In the genomic region with DNA sequence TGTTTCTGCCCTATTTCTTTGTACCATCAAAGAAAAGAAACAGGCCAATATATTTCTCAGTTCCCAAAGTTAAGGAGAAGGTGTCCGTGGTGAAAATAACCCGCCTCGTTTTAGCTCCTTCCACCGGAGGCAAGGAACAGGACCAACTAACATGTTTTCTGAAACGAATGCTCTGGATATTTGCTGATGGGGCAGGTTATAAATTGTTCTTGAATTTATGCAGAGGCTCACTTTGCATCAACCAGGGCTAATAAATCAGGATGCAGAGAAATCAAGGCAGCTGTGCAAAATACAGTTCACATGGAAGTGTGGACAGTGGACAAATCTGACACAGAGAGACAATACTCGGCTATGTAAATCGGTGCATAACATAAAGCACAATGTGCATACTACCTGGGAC, we compare ENCODE assay signal across 34 cellular contexts.
"Had no signal": no experiment of that assay in that cellular context is flagged by ENCODE, and none has a peak within 500 bp of the region (broad histone marks: within the 10 kb centered on the region; RNA-seq: fewer than 3 reads in every experiment).

No MANE protein-coding gene starts in this region.

- H3K4me1 ChIP-seq: adrenal gland, ascending aorta, body of pancreas, breast epithelium had no signal

- H3K4me3 ChIP-seq: adrenal gland, ascending aorta, body of pancreas, breast epithelium, cardiac muscle cell had no signal

- H3K36me3 ChIP-seq: adrenal gland, ascending aorta, brain microvascular endothelial cell, breast epithelium, cardiac muscle cell had no signal

- FAIRE-seq: astrocyte, bronchial epithelial cell had no signal

- H3K9me3 ChIP-seq: adrenal gland, body of pancreas had no signal

- H3K27ac ChIP-seq: adrenal gland, ascending aorta, body of pancreas, brain microvascular endothelial cell, breast epithelium, cardiac muscle cell had no signal

- H3K27me3 ChIP-seq: adrenal gland, ascending aorta, body of pancreas, brain microvascular endothelial cell, breast epithelium, cardiac muscle cell had no signal

- ATAC-seq: activated naive CD4-positive, alpha-beta T cell treated with anti-CD3 and anti-CD28 coated beads, Interleukin-2, amount 50 U/mL, for 72 hours; activated naive CD8-positive, alpha-beta T cell treated with anti-CD3 and anti-CD28 coated beads, Interleukin-2, amount 50 U/mL, for 24 hours; activated T-cell treated with anti-CD3 and anti-CD28 coated beads, Interleukin-2, amount 50 U/mL, for 4 hours; activated T-cell treated with anti-CD3 and anti-CD28 coated beads, Interleukin-2, amount 50 U/mL, for 72 hours; activated T-helper 17 cell treated with anti-CD3 and anti-CD28 coated beads, Interleukin-2, amount 50 U/mL, for 72 hours; body of pancreas had no signal

- DNase-seq: activated effector memory CD4-positive, alpha-beta T cell treated with anti-CD3 and anti-CD28 coated beads, Interleukin-2, amount 50 U/mL, for 16 hours; activated effector memory CD4-positive, alpha-beta T cell treated with Interleukin-2 at 50 U/mL for 16 hours; activated gamma-delta T cell; activated gamma-delta T cell treated with Interleukin-2 at 50 U/mL for 16 hours; activated naive CD4-positive, alpha-beta T cell; activated naive CD4-positive, alpha-beta T cell treated with anti-CD3 and anti-CD28 coated beads for 36 hours; activated naive CD4-positive, alpha-beta T cell treated with anti-CD3 and anti-CD28 coated beads, Interleukin-2, amount 10 ng/mL, durations not matched to agents 7 days and 5 days; activated naive CD4-positive, alpha-beta T cell treated with anti-CD3 and anti-CD28 coated beads, Interleukin-2, amount 50 U/mL, for 16 hours; activated naive CD4-positive, alpha-beta T cell treated with Interleukin-2 at 50 U/mL for 16 hours; activated naive CD8-positive, alpha-beta T cell treated with anti-CD3 and anti-CD28 coated beads for 36 hours; activated naive CD8-positive, alpha-beta T cell treated with anti-CD3 and anti-CD28 coated beads, Interleukin-2, amount 10 ng/mL, durations not matched to agents 7 days and 5 days; activated naive CD8-positive, alpha-beta T cell treated with anti-CD3 and anti-CD28 coated beads, Interleukin-2, amount 50 U/mL, for 24 hours; activated T-cell treated with anti-CD3 and anti-CD28 coated beads, Interleukin-2, amount 50 U/mL, for 1 hour; activated T-cell treated with anti-CD3 and anti-CD28 coated beads, Interleukin-2, amount 50 U/mL, for 24 hours; activated T-cell treated with anti-CD3 and anti-CD28 coated beads, Interleukin-2, amount 50 U/mL, for 4 hours; activated T-cell treated with anti-CD3 and anti-CD28 coated beads, Interleukin-2, amount 50 U/mL, for 48 hours; activated T-cell treated with anti-CD3 and anti-CD28 coated beads, Interleukin-2, amount 50 U/mL, for 72 hours; adrenal gland; amniotic stem cell; amygdala; anterior cingulate cortex; aorta; body of pancreas; brain microvascular endothelial cell; caudate nucleus; central memory CD4-positive, alpha-beta T cell; cerebellar nuclear complex had no signal
